8 cellular contexts compared by ENCODE assay signal in genomic region chr6:118263929-118264486, GRCh38.
A peak's percentile ranks its signal among the peaks of the same experiment; 100 is the strongest.
DNase-seq lines count a peak whose midpoint lies in the region; ATAC-seq and TF ChIP-seq lines count a peak whose summit lies in the region.

No MANE protein-coding gene starts in this region.

- peak; percentile 31 for TF ChIP-seq CTCF in MM.1S (IDR thresholded peaks at IDR 0.05; ENCODE audit: low read length)
- peak; percentile 56 for TF ChIP-seq CTCF in choroid plexus epithelial cell (conservative IDR thresholded peaks at IDR 0.05; ENCODE audit: low read depth, low read length)
- peak; percentile 25 for TF ChIP-seq CTCF in osteoblast (IDR thresholded peaks at IDR 0.05; ENCODE audit: extremely low read depth, low read depth, low read length)

- no peaks in the 10 kb centered on the region for H3K27me3 ChIP-seq in MM.1S (replicated peaks; ENCODE audit: insufficient read depth, low read length)
- no peaks in the 10 kb centered on the region for H3K27me3 ChIP-seq in osteoblast (ENCODE audit: insufficient read depth, low read length)

- no peak overlapping the region for H3K9ac ChIP-seq in MM.1S (ENCODE audit: low read length)

- no peaks in the 10 kb centered on the region for H3K4me1 ChIP-seq in MM.1S (ENCODE audit: low read length)
- no peaks in the 10 kb centered on the region for H3K4me1 ChIP-seq in osteoblast (ENCODE audit: insufficient read depth, low read length)

- ATAC-seq in GM18907 (IDR thresholded peaks at IDR 0.05; ENCODE audit: unreplicated experiment) (peak; percentile 83), HG03280 (IDR thresholded peaks at IDR 0.05; ENCODE audit: unreplicated experiment) (no peak), HG02981 (IDR thresholded peaks at IDR 0.05; ENCODE audit: unreplicated experiment) (no peak), HG03045 (IDR thresholded peaks at IDR 0.05; ENCODE audit: unreplicated experiment) (no peak)

- no peak overlapping the region for H3K4me2 ChIP-seq in MM.1S (ENCODE audit: low read depth, low read length)
- H3K4me2 ChIP-seq in osteoblast (ENCODE audit: insufficient read depth, low read length): no peak overlapping the region

- H4K20me1 ChIP-seq in MM.1S (ENCODE audit: insufficient read depth, low read length) (no peaks in the 10 kb centered on the region), osteoblast (ENCODE audit: insufficient read depth, low read length) (no peaks in the 10 kb centered on the region)

- H3K27ac ChIP-seq in MM.1S (ENCODE audit: low read length) (no peak overlapping the region), osteoblast (ENCODE audit: low read depth, low read length) (no peak overlapping the region)

- DNase-seq in MM.1S (no peak), choroid plexus epithelial cell (ENCODE audit: low read depth) (peak; percentile 52), osteoblast (ENCODE audit: insufficient read length, low spot score, missing footprints) (no peak), AG20443 (ENCODE audit: low spot score) (no peak)

- no peaks in the 10 kb centered on the region for H3K9me2 ChIP-seq in MM.1S (replicated peaks; ENCODE audit: insufficient read depth, low read length)

- H3K79me2 ChIP-seq in MM.1S (ENCODE audit: low read length) (no peaks in the 10 kb centered on the region), osteoblast (ENCODE audit: insufficient read depth, low read length) (no peaks in the 10 kb centered on the region)

- no peaks in the 10 kb centered on the region for H3F3A ChIP-seq in MM.1S (ENCODE audit: insufficient read depth, low read length)

- H3K36me3 ChIP-seq in MM.1S (replicated peaks; ENCODE audit: insufficient read depth, low read length) (no peaks in the 10 kb centered on the region), osteoblast (ENCODE audit: insufficient read depth, low read length) (no peaks in the 10 kb centered on the region)

- H3K9me3 ChIP-seq in MM.1S (replicated peaks; ENCODE audit: insufficient read depth, low read length) (no peaks in the 10 kb centered on the region), osteoblast (ENCODE audit: low read depth, low read length) (no peaks in the 10 kb centered on the region)

- H3K4me3 ChIP-seq in MM.1S (ENCODE audit: low read length) (no peak overlapping the region), choroid plexus epithelial cell (ENCODE audit: low read depth, low read length) (no peak overlapping the region), osteoblast (ENCODE audit: insufficient read depth, low read length) (no peak overlapping the region)

- H2AFZ ChIP-seq in MM.1S (ENCODE audit: low read length) (no peak overlapping the region), osteoblast (ENCODE audit: low read length) (no peak overlapping the region)
